In genomic region chrY:2846791-2847190, GRCh38 we compare ENCODE assay signal across 18 cellular contexts. TPM values are rescaled to one million over a fixed set of nuclear protein-coding genes. Genes with fewer than 3 reads are reported as not detected.
DNase-seq lines count a peak whose midpoint lies in the region; ATAC-seq, FAIRE-seq and TF ChIP-seq lines count a peak whose summit lies in the region.
"Had no signal": no experiment of that assay in that cellular context is flagged by ENCODE, and none has a peak within 500 bp of the region (broad histone marks: within the 10 kb centered on the region; RNA-seq: fewer than 3 reads in every experiment).

No MANE protein-coding gene starts in this region.

- H3K79me2 ChIP-seq in astrocyte (ENCODE audit: insufficient read depth, low read length) = peaks cover 98% of the 10 kb centered on the region

- H3K4me3 ChIP-seq in astrocyte (ENCODE audit: insufficient read depth, low read depth, low read length) = no peak overlapping the region
- H3K4me3 ChIP-seq in thyroid gland (replicated peaks in 1 of 3) = no peak overlapping the region
- H3K4me3 ChIP-seq in spleen = no peak overlapping the region
- H3K4me3 ChIP-seq: A549; BLaER1 treated with 17β-estradiol and CSF1 and Interleukin-3, amounts not matched to agents 10 nM and 100 nM; K562 had no signal

- POLR2A ChIA-PET in activated CD4-positive, alpha-beta memory T cell treated with anti-CD3 and anti-CD28 coated beads for 36 hours (lab: Charles Lee) = no interaction called here
- POLR2A ChIA-PET in activated CD4-positive, alpha-beta memory T cell treated with anti-CD3 and anti-CD28 coated beads, Interleukin-2, amount 10 ng/mL, durations not matched to agents 7 days and 5 days (lab: Charles Lee) = no interaction called here

- ATAC-seq in stimulated activated naive CD8-positive, alpha-beta T cell treated with anti-CD3 and anti-CD28 coated beads, Interleukin-15, Interleukin-2, amounts not matched to agents 100 U/mL and 50 U/mL, for 24 hours = no peak
- ATAC-seq: A549, K562 had no signal

- FAIRE-seq in astrocyte (lab: Jason Lieb, UNC) = no peak
- FAIRE-seq: A549, GM12892, K562 had no signal

- peak overlapping the region; percentile 29 for H3K27ac Mint-ChIP-seq in activated CD4-positive, alpha-beta memory T cell treated with anti-CD3 and anti-CD28 coated beads for 36 hours
- no peak overlapping the region for H3K27ac Mint-ChIP-seq in activated CD4-positive, alpha-beta memory T cell treated with anti-CD3 and anti-CD28 coated beads, Interleukin-2, amount 10 ng/mL, durations not matched to agents 7 days and 5 days
- H3K27ac Mint-ChIP-seq in stimulated activated naive CD8-positive, alpha-beta T cell treated with anti-CD3 and anti-CD28 coated beads, Interleukin-15, Interleukin-2, amounts not matched to agents 100 ng/mL and 50 ng/mL, for 24 hours = peak overlapping the region; percentile 36
- H3K27ac Mint-ChIP-seq in astrocyte (ENCODE audit: unreplicated experiment) (no peak overlapping the region), Calu3 (ENCODE audit: unreplicated experiment) (no peak overlapping the region)

- H2AFZ ChIP-seq in astrocyte (ENCODE audit: low read depth, low read length) = no peak overlapping the region

- no peaks in the 10 kb centered on the region for H3K9me3 ChIP-seq in astrocyte (ENCODE audit: insufficient read depth, low read depth, low read length)
- no peaks in the 10 kb centered on the region for H3K9me3 ChIP-seq in thyroid gland
- no peaks in the 10 kb centered on the region for H3K9me3 ChIP-seq in spleen
- H3K9me3 ChIP-seq: A549; BLaER1 treated with 17β-estradiol and CSF1 and Interleukin-3, amounts not matched to agents 10 nM and 100 nM had no signal

- H3K4me1 ChIP-seq in astrocyte (ENCODE audit: insufficient read depth, low read length) = peaks cover 15% of the 10 kb centered on the region
- no peaks in the 10 kb centered on the region for H3K4me1 ChIP-seq in thyroid gland
- peaks cover 0 to 65% (median 22%) of the 10 kb centered on the region in 6 donors for H3K4me1 ChIP-seq in spleen
- H3K4me1 ChIP-seq: BLaER1 treated with 17β-estradiol and CSF1 and Interleukin-3, amounts not matched to agents 10 nM and 100 nM had no signal

- H3K4me1 Mint-ChIP-seq in activated CD4-positive, alpha-beta memory T cell treated with anti-CD3 and anti-CD28 coated beads for 36 hours (ENCODE audit: low read depth) = peaks cover 91% of the 10 kb centered on the region
- peaks cover 83% of the 10 kb centered on the region for H3K4me1 Mint-ChIP-seq in activated CD4-positive, alpha-beta memory T cell treated with anti-CD3 and anti-CD28 coated beads, Interleukin-2, amount 10 ng/mL, durations not matched to agents 7 days and 5 days
- H3K4me1 Mint-ChIP-seq in stimulated activated naive CD8-positive, alpha-beta T cell treated with anti-CD3 and anti-CD28 coated beads, Interleukin-15, Interleukin-2, amounts not matched to agents 100 ng/mL and 50 ng/mL, for 24 hours (ENCODE audit: low read depth) = peaks cover 81% of the 10 kb centered on the region
- H3K4me1 Mint-ChIP-seq in astrocyte (ENCODE audit: low read depth, unreplicated experiment) (peaks cover 21% of the 10 kb centered on the region), Calu3 (ENCODE audit: low read depth, unreplicated experiment) (no peaks in the 10 kb centered on the region)

- DNase-seq in activated CD4-positive, alpha-beta memory T cell treated with anti-CD3 and anti-CD28 coated beads for 36 hours = no peak
- no peak for DNase-seq in activated CD4-positive, alpha-beta memory T cell treated with anti-CD3 and anti-CD28 coated beads, Interleukin-2, amount 10 ng/mL, durations not matched to agents 7 days and 5 days
- DNase-seq in stimulated activated naive CD8-positive, alpha-beta T cell treated with anti-CD3 and anti-CD28 coated beads, Interleukin-15, Interleukin-2, amounts not matched to agents 100 U/mL and 50 U/mL, for 24 hours = no peak
- DNase-seq in astrocyte (ENCODE audit: low read depth) (no peak), Calu3 (no peak), thyroid gland (no peak), spleen (no peak)
- DNase-seq: GOT3, MV-4-11, NCI-H1417 treated with DMSO at 0.1 percent for 48 hours, NCI-H1930, NCI-H446, NCI-H69 had no signal

- 96% methylated on average over 4 of the region's 4 CpGs for WGBS in thyroid gland, 2 donors
- 90 to 96% (median 91%) methylated on average over 4 of the region's 4 CpGs; no CpG with 5 or more reads in 2 of the 5 donors for WGBS in spleen, 5 donors

- no peaks in the 10 kb centered on the region for H3K9me3 Mint-ChIP-seq in activated CD4-positive, alpha-beta memory T cell treated with anti-CD3 and anti-CD28 coated beads for 36 hours
- H3K9me3 Mint-ChIP-seq in activated CD4-positive, alpha-beta memory T cell treated with anti-CD3 and anti-CD28 coated beads, Interleukin-2, amount 10 ng/mL, durations not matched to agents 7 days and 5 days = no peaks in the 10 kb centered on the region
- no peaks in the 10 kb centered on the region for H3K9me3 Mint-ChIP-seq in stimulated activated naive CD8-positive, alpha-beta T cell treated with anti-CD3 and anti-CD28 coated beads, Interleukin-15, Interleukin-2, amounts not matched to agents 100 ng/mL and 50 ng/mL, for 24 hours
- H3K9me3 Mint-ChIP-seq in astrocyte (ENCODE audit: unreplicated experiment) = no peaks in the 10 kb centered on the region
- no peaks in the 10 kb centered on the region for H3K9me3 Mint-ChIP-seq in Calu3 (ENCODE audit: low read depth, unreplicated experiment)

- H3K4me2 ChIP-seq in astrocyte (ENCODE audit: low read length) = no peak overlapping the region
- H3K4me2 ChIP-seq: A549; BLaER1 treated with 17β-estradiol and CSF1 and Interleukin-3, amounts not matched to agents 10 nM and 100 nM had no signal

- peaks cover 91% of the 10 kb centered on the region for H4K20me1 ChIP-seq in astrocyte (ENCODE audit: insufficient read depth, low read length)
- H4K20me1 ChIP-seq: BLaER1 treated with 17β-estradiol and CSF1 and Interleukin-3, amounts not matched to agents 10 nM and 100 nM had no signal

- no peak overlapping the region for H3K4me3 Mint-ChIP-seq in activated CD4-positive, alpha-beta memory T cell treated with anti-CD3 and anti-CD28 coated beads for 36 hours
- H3K4me3 Mint-ChIP-seq in activated CD4-positive, alpha-beta memory T cell treated with anti-CD3 and anti-CD28 coated beads, Interleukin-2, amount 10 ng/mL, durations not matched to agents 7 days and 5 days = no peak overlapping the region
- H3K4me3 Mint-ChIP-seq in stimulated activated naive CD8-positive, alpha-beta T cell treated with anti-CD3 and anti-CD28 coated beads, Interleukin-15, Interleukin-2, amounts not matched to agents 100 ng/mL and 50 ng/mL, for 24 hours = peak overlapping the region; percentile 95
- H3K4me3 Mint-ChIP-seq in astrocyte (ENCODE audit: unreplicated experiment) (peak overlapping the region; percentile 35), Calu3 (ENCODE audit: low read depth, unreplicated experiment) (no peak overlapping the region)

- no TSS peak for BruUV-seq in Calu3 (replicated peaks; lab: Mats Ljungman, UMichigan)

- H3K36me3 ChIP-seq in astrocyte (ENCODE audit: insufficient read depth, low read length) (peaks cover 64% of the 10 kb centered on the region), thyroid gland (no peaks in the 10 kb centered on the region), spleen (peaks cover 0 to 90% (median 0%) of the 10 kb centered on the region in 6 donors)
- H3K36me3 ChIP-seq: BLaER1 treated with 17β-estradiol and CSF1 and Interleukin-3, amounts not matched to agents 10 nM and 100 nM had no signal

- TF ChIP-seq POLR2A in thyroid gland (IDR thresholded peaks at IDR 0.05) (no peak), spleen (IDR thresholded peaks at IDR 0.05) (no peak)

- CTCF ChIA-PET in activated CD4-positive, alpha-beta memory T cell treated with anti-CD3 and anti-CD28 coated beads for 36 hours (lab: Charles Lee) = no interaction called here
- CTCF ChIA-PET in activated CD4-positive, alpha-beta memory T cell treated with anti-CD3 and anti-CD28 coated beads, Interleukin-2, amount 10 ng/mL, durations not matched to agents 7 days and 5 days (lab: Charles Lee) = no interaction called here
- CTCF ChIA-PET in Calu3 (lab: Charles Lee) = no interaction called here

- H3K27me3 ChIP-seq in astrocyte (ENCODE audit: insufficient read depth, low read length) (no peaks in the 10 kb centered on the region), thyroid gland (no peaks in the 10 kb centered on the region), spleen (replicated peaks in 1 of 7) (no peaks in the 10 kb centered on the region)
- H3K27me3 ChIP-seq: BLaER1 treated with 17β-estradiol and CSF1 and Interleukin-3, amounts not matched to agents 10 nM and 100 nM had no signal

- H3K27me3 Mint-ChIP-seq in activated CD4-positive, alpha-beta memory T cell treated with anti-CD3 and anti-CD28 coated beads for 36 hours = no peaks in the 10 kb centered on the region
- no peaks in the 10 kb centered on the region for H3K27me3 Mint-ChIP-seq in activated CD4-positive, alpha-beta memory T cell treated with anti-CD3 and anti-CD28 coated beads, Interleukin-2, amount 10 ng/mL, durations not matched to agents 7 days and 5 days
- H3K27me3 Mint-ChIP-seq in stimulated activated naive CD8-positive, alpha-beta T cell treated with anti-CD3 and anti-CD28 coated beads, Interleukin-15, Interleukin-2, amounts not matched to agents 100 ng/mL and 50 ng/mL, for 24 hours = no peaks in the 10 kb centered on the region
- H3K27me3 Mint-ChIP-seq in astrocyte (ENCODE audit: low read depth, unreplicated experiment) = no peaks in the 10 kb centered on the region
- H3K27me3 Mint-ChIP-seq in Calu3 (ENCODE audit: unreplicated experiment) = no peaks in the 10 kb centered on the region

- peaks cover 71% of the 10 kb centered on the region for H3K36me3 Mint-ChIP-seq in activated CD4-positive, alpha-beta memory T cell treated with anti-CD3 and anti-CD28 coated beads for 36 hours
- H3K36me3 Mint-ChIP-seq in activated CD4-positive, alpha-beta memory T cell treated with anti-CD3 and anti-CD28 coated beads, Interleukin-2, amount 10 ng/mL, durations not matched to agents 7 days and 5 days (ENCODE audit: low read depth) = peaks cover 92% of the 10 kb centered on the region
- peaks cover 88% of the 10 kb centered on the region for H3K36me3 Mint-ChIP-seq in stimulated activated naive CD8-positive, alpha-beta T cell treated with anti-CD3 and anti-CD28 coated beads, Interleukin-15, Interleukin-2, amounts not matched to agents 100 ng/mL and 50 ng/mL, for 24 hours (ENCODE audit: low read depth)
- H3K36me3 Mint-ChIP-seq in astrocyte (ENCODE audit: low read depth, unreplicated experiment) = peaks cover 22% of the 10 kb centered on the region
- H3K36me3 Mint-ChIP-seq in Calu3 (ENCODE audit: insufficient read depth, unreplicated experiment) = no peaks in the 10 kb centered on the region

- intact Hi-C loops in activated CD4-positive, alpha-beta memory T cell treated with anti-CD3 and anti-CD28 coated beads for 36 hours (cut with micrococcal nuclease) = no loop called here
- intact Hi-C loops in Calu3 (cut with micrococcal nuclease; ENCODE audit: unreplicated experiment) (no loop called here), thyroid gland (cut with DNase I) (no loop called here), spleen (cut with DNase I; ENCODE audit: low total_unique reads) (no loop called here)

- H3K27ac ChIP-seq in astrocyte (ENCODE audit: low read depth, low read length) (no peak overlapping the region), thyroid gland (no peak overlapping the region), spleen (no peak overlapping the region)
- H3K27ac ChIP-seq: A549; BLaER1 treated with 17β-estradiol and CSF1 and Interleukin-3, amounts not matched to agents 10 nM and 100 nM had no signal

- H3K9ac ChIP-seq in astrocyte (ENCODE audit: low read length) = no peak overlapping the region
- H3K9ac ChIP-seq: BLaER1 treated with 17β-estradiol and CSF1 and Interleukin-3, amounts not matched to agents 10 nM and 100 nM had no signal

- TF ChIP-seq CTCF in astrocyte (IDR thresholded peaks at IDR 0.05; ENCODE audit: insufficient read depth, low read depth, low read length) (no peak), Calu3 (IDR thresholded peaks at IDR 0.05; ENCODE audit: unreplicated experiment) (no peak), thyroid gland (IDR thresholded peaks at IDR 0.05) (no peak), spleen (IDR thresholded peaks at IDR 0.05 in 8 of 11, conservative IDR thresholded peaks at IDR 0.05 in 3 of 11) (no peak)

RNA-seq across cellular contexts. Expression of gene RPS4Y1, which starts 5.4 kb away (rescaled TPM):
- total RNA-seq in activated CD4-positive, alpha-beta memory T cell treated with anti-CD3 and anti-CD28 coated beads for 36 hours = 100 to 1,000 TPM; 295 to 302 TPM
- total RNA-seq in activated CD4-positive, alpha-beta memory T cell treated with anti-CD3 and anti-CD28 coated beads, Interleukin-2, amount 10 ng/mL, durations not matched to agents 7 days and 5 days = 100 to 1,000 TPM; 248 to 251 TPM
- total RNA-seq in astrocyte (218 and 255 TPM in 2 replicates), Calu3 (2022) (not detected in 2 replicates), thyroid gland (100 to 1,000 TPM in 2 of 4 donors, under 1 TPM in 2; 0.22 to 251 (median 92.9) TPM), spleen (100 to 1,000 TPM in 2 of 7 donors, not detected in 5; 255 to 286 TPM)
- polyA plus RNA-seq in spleen = 100 to 1,000 TPM in 2 of 3 donors, under 1 TPM in 1; 0.50 to 725 (median 552) TPM
- polyA plus RNA-seq: K562 had no signal

RNA-seq across cellular contexts. Expression of gene SRY, which starts 59.3 kb away (rescaled TPM):
- total RNA-seq in activated CD4-positive, alpha-beta memory T cell treated with anti-CD3 and anti-CD28 coated beads for 36 hours = not detected
- not detected for total RNA-seq in activated CD4-positive, alpha-beta memory T cell treated with anti-CD3 and anti-CD28 coated beads, Interleukin-2, amount 10 ng/mL, durations not matched to agents 7 days and 5 days
- total RNA-seq in astrocyte (not detected in 2 replicates), Calu3 (2022) (not detected in 2 replicates), thyroid gland (not detected), spleen (1 to 10 TPM in 1 of 7 donors, not detected in 6; 1.8 TPM)
- polyA plus RNA-seq in spleen = under 1 TPM in 2 of 3 donors, not detected in 1; 0.11 to 0.19 TPM
- total RNA-seq: K562 had no signal
- polyA plus RNA-seq: A549, K562 had no signal

Comparison
In these comparisons a context has a peak if more than half of its experiments do, and no peak if none do; other contexts are left out.
1. H3K27ac Mint-ChIP-seq: peak in activated CD4-positive, alpha-beta memory T cell treated with anti-CD3 and anti-CD28 coated beads for 36 hours (single experiment) and stimulated activated naive CD8-positive, alpha-beta T cell treated with anti-CD3 and anti-CD28 coated beads, Interleukin-15, Interleukin-2, amounts not matched to agents 100 ng/mL and 50 ng/mL, for 24 hours (single experiment); none in activated CD4-positive, alpha-beta memory T cell treated with anti-CD3 and anti-CD28 coated beads, Interleukin-2, amount 10 ng/mL, durations not matched to agents 7 days and 5 days (single experiment), astrocyte (single experiment) and Calu3 (single experiment).
2. H3K4me3 Mint-ChIP-seq: peak in stimulated activated naive CD8-positive, alpha-beta T cell treated with anti-CD3 and anti-CD28 coated beads, Interleukin-15, Interleukin-2, amounts not matched to agents 100 ng/mL and 50 ng/mL, for 24 hours (single experiment) and astrocyte (single experiment); none in activated CD4-positive, alpha-beta memory T cell treated with anti-CD3 and anti-CD28 coated beads for 36 hours (single experiment), activated CD4-positive, alpha-beta memory T cell treated with anti-CD3 and anti-CD28 coated beads, Interleukin-2, amount 10 ng/mL, durations not matched to agents 7 days and 5 days (single experiment) and Calu3 (single experiment).